Comparison of ENCODE assay signal across 8 cellular contexts in the genomic region with DNA sequence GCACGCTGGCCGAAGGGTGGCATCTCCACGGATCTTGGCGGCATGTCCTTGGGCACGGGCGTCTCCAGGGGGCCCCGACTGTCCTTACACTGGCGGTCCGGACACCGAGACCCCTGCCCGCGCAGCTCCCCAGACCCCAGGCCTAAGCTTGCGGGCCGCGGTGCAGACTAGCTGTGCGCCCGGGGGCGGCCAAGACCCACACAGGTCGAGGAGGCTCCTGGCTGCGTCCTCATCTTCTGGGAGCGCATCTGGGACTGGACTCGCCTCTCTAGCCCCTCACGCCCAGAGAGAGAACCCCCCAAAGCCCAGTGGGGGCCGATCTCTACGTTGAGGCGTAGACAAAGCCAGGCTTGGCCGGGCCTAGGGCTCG. TPM values are rescaled to one million over a fixed set of nuclear protein-coding genes. Genes with fewer than 3 reads are reported as not detected.
DNase-seq lines count a peak whose midpoint lies in the region; ATAC-seq, FAIRE-seq and TF ChIP-seq lines count a peak whose summit lies in the region.

No MANE protein-coding gene starts in this region.

- H3K27me3 ChIP-seq in MG63 (no peaks in the 10 kb centered on the region), endothelial cell of umbilical vein (ENCODE audit: control insufficient read depth in 2 of 2, insufficient read depth in 2 of 2, low read length in 2 of 2) (peaks cover 14 to 31% of the 10 kb centered on the region in 2 experiments), lower lobe of right lung (ENCODE audit: low read depth) (peaks cover 70% of the 10 kb centered on the region), subcutaneous abdominal adipose tissue (ENCODE audit: control insufficient read depth in 5 of 5, insufficient read depth in 4 of 5, low read length in 5 of 5) (peaks cover 0 to 19% (median 0%) of the 10 kb centered on the region in 5 donors)
- peaks cover 9% of the 10 kb centered on the region for H3K27me3 ChIP-seq in CD4-positive, alpha-beta memory T cell (ENCODE audit: insufficient read depth, low read length)

- no peaks in the 10 kb centered on the region for H3K9me1 ChIP-seq in endothelial cell of umbilical vein (replicated peaks; ENCODE audit: control insufficient read depth, extremely low read depth, insufficient read depth, low read length)

- peaks cover 14% of the 10 kb centered on the region for H3K36me3 ChIP-seq in MG63
- no peaks in the 10 kb centered on the region for H3K36me3 ChIP-seq in endothelial cell of umbilical vein (ENCODE audit: control insufficient read depth in 2 of 2, extremely low read depth in 1 of 2, insufficient read depth in 2 of 2, low read length in 2 of 2)
- H3K36me3 ChIP-seq in lower lobe of right lung: no peaks in the 10 kb centered on the region
- peaks cover 0 to under 1% (median 0%) of the 10 kb centered on the region in 5 donors for H3K36me3 ChIP-seq in subcutaneous abdominal adipose tissue (ENCODE audit: control insufficient read depth in 5 of 5, insufficient read depth in 5 of 5, low read length in 5 of 5)
- H3K36me3 ChIP-seq in CD4-positive, alpha-beta memory T cell (ENCODE audit: insufficient read depth, low read length): no peaks in the 10 kb centered on the region

- no peak for DNase-seq in MG63
- peak; percentile 23 for DNase-seq in endothelial cell of umbilical vein (ENCODE audit: low read depth, low spot score)
- no peak for DNase-seq in lower lobe of right lung
- DNase-seq in DMS 273 (lab: John Stamatoyannopoulos, UW; ENCODE audit: unreplicated experiment): no peak
- no peak for DNase-seq in SHP77 (lab: John Stamatoyannopoulos, UW)
- DNase-seq in NCI-H1417 (lab: John Stamatoyannopoulos, UW): no peak
- DNase-seq in CD4-positive, alpha-beta memory T cell: no peak

- H3K4me3 Mint-ChIP-seq in CD4-positive, alpha-beta memory T cell: peak overlapping the region in 1 of 8 donors; percentile 20

- H3K9me3 Mint-ChIP-seq in CD4-positive, alpha-beta memory T cell: no peaks in the 10 kb centered on the region

- no TSS peak for BruUV-seq in endothelial cell of umbilical vein (replicated peaks; lab: Mats Ljungman, UMichigan)

- POLR2A ChIA-PET in endothelial cell of umbilical vein (lab: Charles Lee): no interaction called here
- POLR2A ChIA-PET in CD4-positive, alpha-beta memory T cell (lab: Charles Lee; ENCODE audit: partially characterized antibody): no interaction called here

- TF ChIP-seq CTCF in endothelial cell of umbilical vein (IDR thresholded peaks at IDR 0.05; ENCODE audit: extremely low read depth in 1 of 2, insufficient read depth in 1 of 2, low read depth in 1 of 2, low read length in 2 of 2): no peak
- no peak for TF ChIP-seq CTCF in lower lobe of right lung (IDR thresholded peaks at IDR 0.05)

- H3K9me3 ChIP-seq in MG63: no peaks in the 10 kb centered on the region
- no peaks in the 10 kb centered on the region for H3K9me3 ChIP-seq in endothelial cell of umbilical vein (replicated peaks; ENCODE audit: control insufficient read depth, insufficient read depth, low read length)
- H3K9me3 ChIP-seq in lower lobe of right lung: no peaks in the 10 kb centered on the region
- H3K9me3 ChIP-seq in subcutaneous abdominal adipose tissue (ENCODE audit: control insufficient read depth in 5 of 5, low read length in 5 of 5): no peaks in the 10 kb centered on the region
- no peaks in the 10 kb centered on the region for H3K9me3 ChIP-seq in CD4-positive, alpha-beta memory T cell (ENCODE audit: control insufficient read depth in 1 of 2, low read length in 2 of 2)

- H3K4me3 ChIP-seq in MG63 (peak overlapping the region; percentile 85), endothelial cell of umbilical vein (replicated peaks in 1 of 3; ENCODE audit: insufficient read depth in 1 of 3, low read depth in 1 of 3, low read length in 3 of 3) (peak overlapping the region; percentile 35 to 61 (median 59)), lower lobe of right lung (peak overlapping the region; percentile 63), subcutaneous abdominal adipose tissue (ENCODE audit: low read depth in 1 of 5, low read length in 5 of 5) (peak overlapping the region in 4 of 5 donors; percentile 88 to 99 (median 96))
- H3K4me3 ChIP-seq in CD4-positive, alpha-beta memory T cell (ENCODE audit: low read length in 2 of 2): no peak overlapping the region

- H3K4me1 ChIP-seq in endothelial cell of umbilical vein (ENCODE audit: control insufficient read depth, extremely low read depth, insufficient read depth, low read length) (peaks cover 4% of the 10 kb centered on the region), lower lobe of right lung (peaks cover 15% of the 10 kb centered on the region), subcutaneous abdominal adipose tissue (ENCODE audit: control insufficient read depth in 5 of 5, insufficient read depth in 5 of 5, low read length in 5 of 5) (peaks cover 1 to 56% (median 39%) of the 10 kb centered on the region in 5 donors)
- H3K4me1 ChIP-seq in CD4-positive, alpha-beta memory T cell (ENCODE audit: insufficient read depth, low read length): no peaks in the 10 kb centered on the region

- no peak for FAIRE-seq in endothelial cell of umbilical vein (lab: Jason Lieb, UNC)

- H2AFZ ChIP-seq in endothelial cell of umbilical vein (ENCODE audit: low read depth, low read length): peak overlapping the region; percentile 86

- ATAC-seq in lower lobe of right lung: peak in 1 of 2 donors; percentile 11

- dilution Hi-C loops in endothelial cell of umbilical vein (cut with MboI; ENCODE audit: extremely low pct_ligation_motif_present, low sequenced_read_pairs): no loop called here

- H3K4me2 ChIP-seq in endothelial cell of umbilical vein (ENCODE audit: insufficient read depth, low read length): peak overlapping the region; percentile 73

- H3K27ac Mint-ChIP-seq in CD4-positive, alpha-beta memory T cell: no peak overlapping the region

- peaks cover 42 to 53% of the 10 kb centered on the region in 2 donors for H3K27me3 Mint-ChIP-seq in CD4-positive, alpha-beta memory T cell

- intact Hi-C loops in endothelial cell of umbilical vein (cut with micrococcal nuclease) (loop anchor here (1.0 to 5.0 kb wide), 2 partner anchors 17 to 555 kb away; partner anchors contain the start of gene HDAC4), lower lobe of right lung (cut with DNase I) (no loop called here)
- intact Hi-C loops in CD4-positive, alpha-beta memory T cell (cut with micrococcal nuclease): no loop called here

- CTCF ChIA-PET in endothelial cell of umbilical vein (lab: Charles Lee): interaction anchor here (0.8 to 3.1 kb wide), 7 partner anchors 16 to 98 kb away, joined by 3 to 14 read pairs (median 4); no protein-coding TSS in a partner anchor
- CTCF ChIA-PET in CD4-positive, alpha-beta memory T cell (lab: Charles Lee; ENCODE audit: partially characterized antibody): no interaction called here

- H3K9ac ChIP-seq in endothelial cell of umbilical vein (replicated peaks; ENCODE audit: extremely low read depth, insufficient read depth, low read length) (no peak overlapping the region), subcutaneous abdominal adipose tissue (ENCODE audit: low read length in 5 of 5) (peak overlapping the region in 4 of 5 donors; percentile 51 to 76 (median 64))

- H3K4me1 Mint-ChIP-seq in CD4-positive, alpha-beta memory T cell: peaks cover 0 to 2% (median 0%) of the 10 kb centered on the region in 4 donors

- H3K27ac ChIP-seq in endothelial cell of umbilical vein (ENCODE audit: insufficient read depth, low read depth, low read length) (no peak overlapping the region), lower lobe of right lung (peak overlapping the region; percentile 64), subcutaneous abdominal adipose tissue (ENCODE audit: low read depth, low read length) (peak overlapping the region; percentile 94)
- no peak overlapping the region for H3K27ac ChIP-seq in CD4-positive, alpha-beta memory T cell (ENCODE audit: low read depth, low read length)

- H3K36me3 Mint-ChIP-seq in CD4-positive, alpha-beta memory T cell: no peaks in the 10 kb centered on the region

- no peaks in the 10 kb centered on the region for H3K79me2 ChIP-seq in endothelial cell of umbilical vein (ENCODE audit: control insufficient read depth, insufficient read depth, low read length)

- TF ChIP-seq POLR2A in endothelial cell of umbilical vein (IDR thresholded peaks at IDR 0.05; ENCODE audit: low read depth, low read length): no peak

- H4K20me1 ChIP-seq in endothelial cell of umbilical vein (replicated peaks; ENCODE audit: control insufficient read depth, extremely low read depth, insufficient read depth, low read length): no peaks in the 10 kb centered on the region

TF ChIP-seq in endothelial cell of umbilical vein, 7 proteins besides CTCF, POLR2A, EP300 and RAD21:
- no peak for TF ChIP-seq MYC (IDR thresholded peaks at IDR 0.05; ENCODE audit: low read depth, low read length)
- no peak for TF ChIP-seq JUN (IDR thresholded peaks at IDR 0.05; ENCODE audit: borderline replicate concordance, insufficient read depth, insufficient read length, low read depth)
- TF ChIP-seq GATA2 (IDR thresholded peaks at IDR 0.05; ENCODE audit: insufficient read depth, insufficient read length, low read depth, low read length): no peak
- no peak for TF ChIP-seq MAX (IDR thresholded peaks at IDR 0.05; ENCODE audit: insufficient read depth, insufficient read length)
- no peak for TF ChIP-seq FOS (IDR thresholded peaks at IDR 0.05; ENCODE audit: borderline replicate concordance, insufficient read depth, low read length)
- TF ChIP-seq POLR2AphosphoS5 (IDR thresholded peaks at IDR 0.05; ENCODE audit: insufficient read depth, low read depth, low read length): no peak
- TF ChIP-seq EZH2 (IDR thresholded peaks at IDR 0.05; ENCODE audit: borderline replicate concordance, low read depth, low read length, severe bottlenecking): no peak

RNA-seq across cellular contexts. Expression of gene TWIST2, which starts 0.5 kb away (rescaled TPM):
- 40.5 and 66.9 TPM in 2 replicates for total RNA-seq in MG63 (2014; rRNA removed; shearing (Covaris generic); ENCODE audit: low replicate concordance)
- total RNA-seq in endothelial cell of umbilical vein (1.2 and 2.3 TPM in 2 replicates), lower lobe of right lung (8.4 TPM)
- polyA plus RNA-seq in endothelial cell of umbilical vein: 2.7 and 3.4 TPM in 2 replicates
- polyA plus RNA-seq in endothelial cell of umbilical vein (2011; cell fraction: cytosol; rRNA removed): 2.8 TPM in 2 replicates
- polyA plus RNA-seq in endothelial cell of umbilical vein (2011; cell fraction: nucleus; rRNA removed): 0.95 and 1.5 TPM in 2 replicates
- polyA plus RNA-seq in endothelial cell of umbilical vein (2012): 1.6 and 2.1 TPM in 2 replicates
- polyA minus RNA-seq in endothelial cell of umbilical vein: 0.51 and 1.4 TPM in 2 replicates
- polyA minus RNA-seq in endothelial cell of umbilical vein (2011; cell fraction: cytosol; rRNA and poly(A)+ RNA removed): 4.2 TPM
- polyA minus RNA-seq in endothelial cell of umbilical vein (2011; cell fraction: nucleus; rRNA and poly(A)+ RNA removed): 1.0 and 2.6 TPM in 2 replicates
- total RNA-seq in CD4-positive, alpha-beta memory T cell: not detected
- not detected for polyA plus RNA-seq in CD4-positive, alpha-beta memory T cell

Comparison
In these comparisons a context has a peak if more than half of its experiments do, and no peak if none do; other contexts are left out.
1. H3K4me3 ChIP-seq: peak in MG63 (single experiment), endothelial cell of umbilical vein (3 of 3), lower lobe of right lung (single experiment) and subcutaneous abdominal adipose tissue (4 of 5); none in CD4-positive, alpha-beta memory T cell (0 of 2).
2. H3K27ac ChIP-seq: peak in lower lobe of right lung (single experiment) and subcutaneous abdominal adipose tissue (single experiment); none in endothelial cell of umbilical vein (single experiment) and CD4-positive, alpha-beta memory T cell (single experiment).